In the genomic region with DNA sequence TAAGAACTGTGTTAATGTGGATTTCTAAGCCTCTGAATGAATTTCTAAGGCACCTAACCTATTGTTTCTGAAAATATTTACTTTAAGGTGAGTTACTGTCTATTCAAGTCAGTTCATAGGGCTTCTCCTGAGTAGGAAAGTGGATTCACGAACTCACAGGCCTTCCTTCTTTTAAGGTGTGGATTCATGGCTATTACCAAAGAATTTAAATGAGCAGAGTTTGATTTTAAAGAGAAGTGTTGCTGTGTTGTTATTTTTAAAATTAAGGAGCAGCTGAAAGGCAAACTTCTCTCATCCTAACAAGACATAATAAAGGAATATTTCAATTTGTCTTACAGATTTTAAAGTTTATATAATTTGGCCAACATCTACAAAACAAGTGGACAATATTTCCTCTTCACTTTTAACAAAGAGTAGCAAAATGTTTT, we compare ENCODE assay signal across 8 cellular contexts. TPM values are rescaled to one million over a fixed set of nuclear protein-coding genes. Genes with fewer than 3 reads are reported as not detected.
A peak's percentile ranks its signal among the peaks of the same experiment; 100 is the strongest.
DNase-seq lines count a peak whose midpoint lies in the region; ATAC-seq and TF ChIP-seq lines count a peak whose summit lies in the region.

No MANE protein-coding gene starts in this region.

- H3K9me3 ChIP-seq in GM23248 (ENCODE audit: low read depth) (no peaks in the 10 kb centered on the region), NT2/D1 (ENCODE audit: insufficient read depth, low read length) (0 out of 2 replicates have a peak, but pooled peaks cover 10% of the 10 kb centered on the region), heart left ventricle (no peaks in the 10 kb centered on the region), thyroid gland (no peaks in the 10 kb centered on the region)

- H3K9me3 Mint-ChIP-seq in activated T-helper 1 cell treated with anti-CD3 and anti-CD28 coated beads, Interleukin-12 subunit alpha, Interleukin-12 subunit beta, Interleukin-2, Interleukin-4 antibody, amounts not matched to agents 30 ng/mL and 10 ng/mL and 1 ng/mL, durations not matched to agents 14 hours and 24 hours and 36 hours: no peaks in the 10 kb centered on the region

- H3K27me3 ChIP-seq in GM23248 (replicated peaks; ENCODE audit: insufficient read depth) (no peaks in the 10 kb centered on the region), NT2/D1 (ENCODE audit: insufficient read depth, insufficient read length) (no peaks in the 10 kb centered on the region), heart left ventricle (no peaks in the 10 kb centered on the region), thyroid gland (no peaks in the 10 kb centered on the region)

- H3K4me2 ChIP-seq in GM23248 (ENCODE audit: unreplicated experiment): peak overlapping the region; percentile 96

- H3K27ac Mint-ChIP-seq in activated T-helper 1 cell treated with anti-CD3 and anti-CD28 coated beads, Interleukin-12 subunit alpha, Interleukin-12 subunit beta, Interleukin-2, Interleukin-4 antibody, amounts not matched to agents 30 ng/mL and 10 ng/mL and 1 ng/mL, durations not matched to agents 14 hours and 24 hours and 36 hours: no peak overlapping the region

- H3K9me2 ChIP-seq in GM23248 (ENCODE audit: insufficient read depth): no peaks in the 10 kb centered on the region

- no peak for TF ChIP-seq CTCF in C4-2B (conservative IDR thresholded peaks at IDR 0.05)
- TF ChIP-seq CTCF in heart left ventricle (IDR thresholded peaks at IDR 0.05): no peak
- no peak for TF ChIP-seq CTCF in thyroid gland (IDR thresholded peaks at IDR 0.05)

- H3K9ac ChIP-seq in GM23248 (peak overlapping the region; percentile 92), NT2/D1 (ENCODE audit: insufficient read length, low read depth) (peak overlapping the region; percentile 73)

- H3K4me3 Mint-ChIP-seq in activated T-helper 1 cell treated with anti-CD3 and anti-CD28 coated beads, Interleukin-12 subunit alpha, Interleukin-12 subunit beta, Interleukin-2, Interleukin-4 antibody, amounts not matched to agents 30 ng/mL and 10 ng/mL and 1 ng/mL, durations not matched to agents 14 hours and 24 hours and 36 hours: no peak overlapping the region

- H3K27ac ChIP-seq in C4-2B (peak overlapping the region; percentile 76), GM23248 (peak overlapping the region; percentile 87), heart left ventricle (peak overlapping the region; percentile 72 to 94 (median 88)), thyroid gland (peak overlapping the region; percentile 83 to 94 (median 88))

- intact Hi-C loops in heart left ventricle (cut with DNase I): loop anchor here in 2 of 10 donors (1.0 kb wide), 2 partner anchors 25 to 26 kb away; partner anchors contain the start of gene TSPYL1 (in 1 of the 2)
- intact Hi-C loops in thyroid gland (cut with DNase I): no loop called here
- intact Hi-C loops in activated T-helper 1 cell treated with anti-CD3 and anti-CD28 coated beads, Interleukin-12 subunit alpha, Interleukin-12 subunit beta, Interleukin-2, Interleukin-4 antibody, amounts not matched to agents 30 ng/mL and 10 ng/mL and 1 ng/mL, durations not matched to agents 14 hours and 24 hours and 36 hours (cut with micrococcal nuclease): loop anchor here (1.0 to 10.0 kb wide), 8 partner anchors 25 to 1350 kb away; partner anchors contain the start of genes GOPC, KPNA5, RWDD1 and TSPYL1

- no peak for TF ChIP-seq POLR2A in heart left ventricle (IDR thresholded peaks at IDR 0.05)
- no peak for TF ChIP-seq POLR2A in thyroid gland (IDR thresholded peaks at IDR 0.05)

- peaks cover 49% of the 10 kb centered on the region for H3K4me1 ChIP-seq in GM23248 (ENCODE audit: insufficient read depth)
- H3K4me1 ChIP-seq in NT2/D1 (ENCODE audit: insufficient read depth, insufficient read length): peaks cover 6% of the 10 kb centered on the region
- H3K4me1 ChIP-seq in heart left ventricle: peaks cover 0 to 56% (median 45%) of the 10 kb centered on the region in 12 donors
- peaks cover 39 to 43% of the 10 kb centered on the region in 2 donors for H3K4me1 ChIP-seq in thyroid gland

- no peaks in the 10 kb centered on the region for H3K27me3 Mint-ChIP-seq in activated T-helper 1 cell treated with anti-CD3 and anti-CD28 coated beads, Interleukin-12 subunit alpha, Interleukin-12 subunit beta, Interleukin-2, Interleukin-4 antibody, amounts not matched to agents 30 ng/mL and 10 ng/mL and 1 ng/mL, durations not matched to agents 14 hours and 24 hours and 36 hours (ENCODE audit: insufficient read depth)

- WGBS in GM23248 (ENCODE audit: low coverage in 1 of 2, low lambda C conversion rate in 2 of 2, missing lambda C conversion rate in 2 of 2), 2 experiments: 0 to 5% methylated on average over 1 of the region's 1 CpG
- 0 to 4% (median 1%) methylated on average over 1 of the region's 1 CpG for WGBS in heart left ventricle, 4 donors
- WGBS in thyroid gland, 2 donors: 0% methylated on average over 1 of the region's 1 CpG

- peaks cover 5% of the 10 kb centered on the region; the same call in 1 of the 2 replicates for H3K36me3 ChIP-seq in GM23248 (ENCODE audit: low read depth)
- peaks cover 27% of the 10 kb centered on the region for H3K36me3 ChIP-seq in NT2/D1 (ENCODE audit: insufficient read depth, insufficient read length, low read length)
- H3K36me3 ChIP-seq in heart left ventricle: peaks cover 0 to 7% (median 2%) of the 10 kb centered on the region in 9 donors
- no peaks in the 10 kb centered on the region for H3K36me3 ChIP-seq in thyroid gland

- no peak for DNase-seq in GM23248
- DNase-seq in NT2/D1 (ENCODE audit: low read depth, low spot score): no peak
- no peak for DNase-seq in heart left ventricle
- DNase-seq in thyroid gland: no peak
- no peak for DNase-seq in GM19238 (ENCODE audit: insufficient read length, low spot score)
- DNase-seq in activated T-helper 1 cell treated with anti-CD3 and anti-CD28 coated beads, Interleukin-12 subunit alpha, Interleukin-12 subunit beta, Interleukin-2, Interleukin-4 antibody, amounts not matched to agents 30 ng/mL and 10 ng/mL and 1 ng/mL, durations not matched to agents 14 hours and 24 hours and 36 hours (ENCODE audit: low spot score): no peak
- DNase-seq in AG20443 (ENCODE audit: low spot score): no peak

- no peaks in the 10 kb centered on the region for H3K4me1 Mint-ChIP-seq in activated T-helper 1 cell treated with anti-CD3 and anti-CD28 coated beads, Interleukin-12 subunit alpha, Interleukin-12 subunit beta, Interleukin-2, Interleukin-4 antibody, amounts not matched to agents 30 ng/mL and 10 ng/mL and 1 ng/mL, durations not matched to agents 14 hours and 24 hours and 36 hours (ENCODE audit: low read depth)

- H3K4me3 ChIP-seq in GM23248 (peak overlapping the region; percentile 96), NT2/D1 (ENCODE audit: insufficient read length, low read depth) (peak overlapping the region; percentile 84), heart left ventricle (peak overlapping the region; percentile 61 to 98 (median 90)), thyroid gland (replicated peaks in 1 of 3) (peak overlapping the region; percentile 2 to 85 (median 49))

- no peak for ATAC-seq in heart left ventricle

- no peaks in the 10 kb centered on the region for H4K20me1 ChIP-seq in GM23248 (ENCODE audit: insufficient read depth)

- H2AFZ ChIP-seq in GM23248: peak overlapping the region; percentile 93

- peaks cover 31% of the 10 kb centered on the region for H3F3A ChIP-seq in GM23248 (ENCODE audit: insufficient read depth)

- peaks cover 61% of the 10 kb centered on the region for H3K79me2 ChIP-seq in GM23248 (ENCODE audit: insufficient read depth)

- in situ Hi-C loops in GM23248 (cut with MboI): no loop called here

- H3K36me3 Mint-ChIP-seq in activated T-helper 1 cell treated with anti-CD3 and anti-CD28 coated beads, Interleukin-12 subunit alpha, Interleukin-12 subunit beta, Interleukin-2, Interleukin-4 antibody, amounts not matched to agents 30 ng/mL and 10 ng/mL and 1 ng/mL, durations not matched to agents 14 hours and 24 hours and 36 hours (ENCODE audit: low read depth): peaks cover 14% of the 10 kb centered on the region

RNA-seq across cellular contexts. Expression of gene TSPYL4, which starts 0.4 kb away (rescaled TPM):
- 34.1 and 38.2 TPM in 2 replicates for total RNA-seq in GM23248 (2014; rRNA removed; shearing (Covaris generic))
- 32.3 TPM in 2 replicates for polyA plus RNA-seq in GM23248 (2016; fragmentation: Nextera tagmentation; extraction: Ambion mirVana)
- total RNA-seq in heart left ventricle: 10 to 100 TPM; 26.0 to 34.1 (median 30.5) TPM
- 10 to 100 TPM in 1 of 2 donors, 1 to 10 TPM in 1; 8.0 to 52.8 TPM for polyA plus RNA-seq in heart left ventricle
- 10 to 100 TPM; 21.4 to 26.7 (median 24.5) TPM for total RNA-seq in thyroid gland
- 20.4 and 21.4 TPM in 2 replicates for total RNA-seq in activated T-helper 1 cell treated with anti-CD3 and anti-CD28 coated beads, Interleukin-12 subunit alpha, Interleukin-12 subunit beta, Interleukin-2, Interleukin-4 antibody, amounts not matched to agents 30 ng/mL and 10 ng/mL and 1 ng/mL, durations not matched to agents 14 hours and 24 hours and 36 hours

RNA-seq across cellular contexts. Expression of gene TSPYL1, which starts 25.4 kb away (rescaled TPM):
- total RNA-seq in GM23248 (2014; rRNA removed; shearing (Covaris generic)): 79.4 and 89.1 TPM in 2 replicates
- polyA plus RNA-seq in GM23248 (2016; fragmentation: Nextera tagmentation; extraction: Ambion mirVana) (71.5 and 73.5 TPM in 2 replicates), heart left ventricle (10 to 100 TPM; 24.8 to 68.5 TPM)
- total RNA-seq in heart left ventricle (100 to 1,000 TPM in 5 of 9 donors, 10 to 100 TPM in 4; 81.5 to 150 (median 103) TPM), thyroid gland (100 to 1,000 TPM in 3 of 4 donors, 10 to 100 TPM in 1; 87.6 to 169 (median 123) TPM)
- 41.8 and 43.5 TPM in 2 replicates for total RNA-seq in activated T-helper 1 cell treated with anti-CD3 and anti-CD28 coated beads, Interleukin-12 subunit alpha, Interleukin-12 subunit beta, Interleukin-2, Interleukin-4 antibody, amounts not matched to agents 30 ng/mL and 10 ng/mL and 1 ng/mL, durations not matched to agents 14 hours and 24 hours and 36 hours
